ENCODE assay signal across 8 cellular contexts in the genomic region with DNA sequence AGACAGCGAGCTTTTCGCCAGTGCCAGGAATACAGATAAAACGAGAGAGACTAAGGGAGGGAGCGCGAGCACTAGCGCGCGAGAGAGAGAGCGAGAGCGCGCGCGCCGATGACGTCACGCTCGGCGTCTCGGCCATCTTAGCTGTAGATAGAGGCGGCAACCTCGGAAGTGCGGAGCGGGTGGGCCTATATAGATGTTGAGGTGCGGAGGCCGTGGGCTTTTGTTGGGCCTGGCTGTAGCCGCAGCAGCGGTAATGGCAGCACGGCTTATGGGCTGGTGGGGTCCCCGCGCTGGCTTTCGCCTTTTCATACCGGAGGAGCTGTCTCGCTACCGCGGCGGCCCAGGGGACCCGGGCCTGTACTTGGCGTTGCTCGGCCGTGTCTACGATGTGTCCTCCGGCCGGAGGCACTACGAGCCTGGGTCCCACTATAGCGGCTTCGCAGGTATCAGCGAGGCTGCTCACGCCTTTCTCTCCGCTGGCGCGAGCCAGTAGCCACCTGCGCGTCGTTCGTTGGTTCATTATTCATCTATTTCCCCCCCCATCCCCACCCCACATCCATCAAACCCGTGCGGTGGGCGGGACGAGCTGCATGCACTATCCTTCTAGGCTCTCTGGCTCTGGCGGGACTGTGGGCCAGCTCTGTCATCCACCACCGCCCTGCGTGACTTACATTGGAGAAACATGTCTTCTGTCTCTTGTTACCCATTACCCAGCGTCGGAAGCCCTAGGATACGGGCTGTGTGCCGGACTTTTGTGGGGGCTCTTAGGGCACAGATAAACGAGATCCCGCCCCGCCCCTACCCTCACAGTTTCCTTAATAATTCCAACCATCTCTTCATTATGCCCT. TPM values are rescaled to one million over a fixed set of nuclear protein-coding genes. Genes with fewer than 3 reads are reported as not detected.
A peak's percentile ranks its signal among the peaks of the same experiment; 100 is the strongest.
DNase-seq lines count a peak whose midpoint lies in the region; ATAC-seq and TF ChIP-seq lines count a peak whose summit lies in the region.

No MANE protein-coding gene starts in this region.

- intact Hi-C loops in CD14-positive monocyte (cut with micrococcal nuclease) (no loop called here), lower leg skin (cut with DNase I; ENCODE audit: low total_unique reads) (no loop called here)

- H3K9me3 Mint-ChIP-seq in CD14-positive monocyte = peaks cover 0 to 3% (median 0%) of the 10 kb centered on the region in 7 donors
- no peaks in the 10 kb centered on the region for H3K9me3 Mint-ChIP-seq in activated CD4-positive, alpha-beta memory T cell treated with anti-CD3 and anti-CD28 coated beads, Interleukin-2, amount 10 ng/mL, durations not matched to agents 7 days and 5 days

- DNase-seq in CD14-positive monocyte (ENCODE audit: low spot score) = peak; percentile 86
- DNase-seq in NCI-H82 (lab: John Stamatoyannopoulos, UW) = peak; percentile 97
- DNase-seq in activated CD4-positive, alpha-beta memory T cell treated with anti-CD3 and anti-CD28 coated beads, Interleukin-2, amount 10 ng/mL, durations not matched to agents 7 days and 5 days = peak; percentile 91
- peak; percentile 95 for DNase-seq in ecto neural progenitor cell (ENCODE audit: low spot score)
- DNase-seq in lower leg skin (ENCODE audit: low spot score in 2 of 2) = peak; percentile 89 to 98
- DNase-seq in stimulated activated CD4-positive, alpha-beta T cell treated with anti-CD3 and anti-CD28 coated beads, Interleukin-4, amount 100 ng/mL, for 24 hours = peak; percentile 89

- H3K36me3 Mint-ChIP-seq in CD14-positive monocyte = peaks cover 7 to 21% of the 10 kb centered on the region in 2 donors
- H3K36me3 Mint-ChIP-seq in activated CD4-positive, alpha-beta memory T cell treated with anti-CD3 and anti-CD28 coated beads, Interleukin-2, amount 10 ng/mL, durations not matched to agents 7 days and 5 days (ENCODE audit: low read depth) = peaks cover 17% of the 10 kb centered on the region

- 1 to 2% methylated on average over 55 to 64 of the region's 69 CpGs for WGBS in lower leg skin, 2 donors

- H3K4me3 ChIP-seq in lower leg skin (ENCODE audit: low read depth, poor library complexity, severe bottlenecking) = peak overlapping the region; percentile 100

- CTCF ChIA-PET in activated CD4-positive, alpha-beta memory T cell treated with anti-CD3 and anti-CD28 coated beads, Interleukin-2, amount 10 ng/mL, durations not matched to agents 7 days and 5 days (lab: Charles Lee) = interaction anchor here (0.6 to 2.9 kb wide), 11 partner anchors 9 to 337 kb away, joined by 3 to 20 read pairs (median 3); a partner anchor contains a TSS

- H3K27me3 Mint-ChIP-seq in CD14-positive monocyte (ENCODE audit: low read depth in 3 of 3) = no peaks in the 10 kb centered on the region
- no peaks in the 10 kb centered on the region for H3K27me3 Mint-ChIP-seq in activated CD4-positive, alpha-beta memory T cell treated with anti-CD3 and anti-CD28 coated beads, Interleukin-2, amount 10 ng/mL, durations not matched to agents 7 days and 5 days

- TF ChIP-seq CTCF in CD14-positive monocyte (IDR thresholded peaks at IDR 0.05) (no peak), lower leg skin (IDR thresholded peaks at IDR 0.05) (no peak)

- peaks cover 35% of the 10 kb centered on the region for H3K4me1 Mint-ChIP-seq in CD14-positive monocyte
- peaks cover 49% of the 10 kb centered on the region for H3K4me1 Mint-ChIP-seq in activated CD4-positive, alpha-beta memory T cell treated with anti-CD3 and anti-CD28 coated beads, Interleukin-2, amount 10 ng/mL, durations not matched to agents 7 days and 5 days

- POLR2A ChIA-PET in activated CD4-positive, alpha-beta memory T cell treated with anti-CD3 and anti-CD28 coated beads, Interleukin-2, amount 10 ng/mL, durations not matched to agents 7 days and 5 days (lab: Charles Lee) = interaction anchor here (0.6 to 5.2 kb wide), 47 partner anchors 9 to 1752 kb away, joined by 3 to 178 read pairs (median 4); a partner anchor contains a TSS

- peak overlapping the region; percentile 99 to 100 (median 100) for H3K27ac Mint-ChIP-seq in CD14-positive monocyte
- peak overlapping the region; percentile 100 for H3K27ac Mint-ChIP-seq in activated CD4-positive, alpha-beta memory T cell treated with anti-CD3 and anti-CD28 coated beads, Interleukin-2, amount 10 ng/mL, durations not matched to agents 7 days and 5 days

- peak; percentile 60 for ATAC-seq in GM19395 (IDR thresholded peaks at IDR 0.05; ENCODE audit: unreplicated experiment)
- ATAC-seq in HG03565 (IDR thresholded peaks at IDR 0.05; ENCODE audit: unreplicated experiment) = peak; percentile 49

- TF ChIP-seq POLR2A in lower leg skin (IDR thresholded peaks at IDR 0.05) = peak in 1 of 2 donors; percentile 92

- H3K4me3 Mint-ChIP-seq in CD14-positive monocyte = peak overlapping the region; percentile 92 to 95
- H3K4me3 Mint-ChIP-seq in activated CD4-positive, alpha-beta memory T cell treated with anti-CD3 and anti-CD28 coated beads, Interleukin-2, amount 10 ng/mL, durations not matched to agents 7 days and 5 days = peak overlapping the region; percentile 98

RNA-seq across cellular contexts. Expression of a gene that starts 0.8 kb away (rescaled TPM):
- 10 to 100 TPM; 10.4 to 14.3 TPM for polyA plus RNA-seq in CD14-positive monocyte
- 1 to 10 TPM; 7.9 to 8.6 TPM for total RNA-seq in activated CD4-positive, alpha-beta memory T cell treated with anti-CD3 and anti-CD28 coated beads, Interleukin-2, amount 10 ng/mL, durations not matched to agents 7 days and 5 days
- total RNA-seq in lower leg skin = 10 to 100 TPM; 23.9 to 41.9 (median 33.0) TPM

RNA-seq across cellular contexts. Expression of a gene that starts 1.0 kb away (rescaled TPM):
- polyA plus RNA-seq in CD14-positive monocyte = 1 to 10 TPM; 2.5 to 3.7 TPM
- 10 to 100 TPM; 52.1 to 54.9 TPM for total RNA-seq in activated CD4-positive, alpha-beta memory T cell treated with anti-CD3 and anti-CD28 coated beads, Interleukin-2, amount 10 ng/mL, durations not matched to agents 7 days and 5 days
- 10 to 100 TPM; 39.1 to 67.4 (median 53.9) TPM for total RNA-seq in lower leg skin

Comparison
In these comparisons a context has a peak if more than half of its experiments do, and no peak if none do; other contexts are left out.
1. Peak in every context shown above with its lines: DNase-seq, ATAC-seq and H3K4me3 ChIP-seq.